Comparison of ENCODE assay signal across 18 cellular contexts in the genomic region with DNA sequence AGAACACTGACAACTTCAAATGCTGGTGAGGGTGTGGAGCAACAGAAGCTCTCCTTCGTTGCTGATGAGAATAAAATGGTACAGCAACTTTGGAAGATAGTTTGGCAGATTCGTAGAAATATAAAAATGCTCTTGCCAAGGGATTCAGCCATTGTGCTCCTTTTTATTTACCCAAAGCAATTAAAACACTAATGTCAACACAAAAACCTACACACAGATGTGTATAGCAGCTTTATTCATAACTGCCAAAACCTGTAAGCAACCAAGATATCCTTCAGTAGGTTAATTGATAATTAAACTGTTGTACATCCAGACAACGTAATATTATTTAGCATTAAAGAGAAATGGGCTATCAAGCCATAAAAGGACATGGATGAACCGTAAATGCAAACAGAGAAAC. TPM values are rescaled to one million over a fixed set of nuclear protein-coding genes. Genes with fewer than 3 reads are reported as not detected.
A peak's percentile ranks its signal among the peaks of the same experiment; 100 is the strongest.
DNase-seq lines count a peak whose midpoint lies in the region; ATAC-seq and TF ChIP-seq lines count a peak whose summit lies in the region.
"Had no signal": no experiment of that assay in that cellular context is flagged by ENCODE, and none has a peak within 500 bp of the region (broad histone marks: within the 10 kb centered on the region; RNA-seq: fewer than 3 reads in every experiment).

No MANE protein-coding gene starts in this region.

- H3K4me1 ChIP-seq in CD8-positive, alpha-beta memory T cell (ENCODE audit: insufficient read depth, low read length): no peaks in the 10 kb centered on the region
- H3K4me1 ChIP-seq: BLaER1, Caco-2 had no signal

- DNase-seq in NCI-H2029 (lab: John Stamatoyannopoulos, UW): peak; percentile 10
- DNase-seq in NCI-H2029 treated with DMSO at 0.1 percent for 48 hours (lab: John Stamatoyannopoulos, UW): no peak
- peak; percentile 80 for DNase-seq in NCI-H1105 treated with DMSO at 0.1 percent for 48 hours (lab: John Stamatoyannopoulos, UW)
- DNase-seq in NCI-H748 (lab: John Stamatoyannopoulos, UW; ENCODE audit: unreplicated experiment): peak; percentile 70
- DNase-seq in CD14-positive monocyte (ENCODE audit: low spot score): no peak
- no peak for DNase-seq in CD8-positive, alpha-beta memory T cell
- DNase-seq in activated naive CD8-positive, alpha-beta T cell treated with anti-CD3 and anti-CD28 coated beads, Interleukin-2, amount 50 U/mL, for 24 hours: no peak
- DNase-seq: 8988T; Caco-2; CD8-positive, alpha-beta T cell; DMS79; GDM1; GOT3; H9 had no signal

- H3K4me3 Mint-ChIP-seq in CD14-positive monocyte: no peak overlapping the region
- no peak overlapping the region for H3K4me3 Mint-ChIP-seq in CD8-positive, alpha-beta memory T cell
- no peak overlapping the region for H3K4me3 Mint-ChIP-seq in activated naive CD8-positive, alpha-beta T cell treated with anti-CD3 and anti-CD28 coated beads, Interleukin-2, amount 50 U/mL, for 24 hours
- H3K4me3 Mint-ChIP-seq: CD8-positive, alpha-beta T cell; H9 had no signal

- no peak for ATAC-seq in activated naive CD8-positive, alpha-beta T cell treated with anti-CD3 and anti-CD28 coated beads, Interleukin-2, amount 50 U/mL, for 24 hours
- ATAC-seq in GM21529 (IDR thresholded peaks at IDR 0.05; ENCODE audit: unreplicated experiment): no peak
- ATAC-seq: CD8-positive, alpha-beta T cell had no signal

- H3K36me3 ChIP-seq in CD8-positive, alpha-beta memory T cell (ENCODE audit: insufficient read depth, low read length): no peaks in the 10 kb centered on the region
- H3K36me3 ChIP-seq: BLaER1 had no signal

- POLR2A ChIA-PET in CD8-positive, alpha-beta memory T cell (lab: Charles Lee): no interaction called here

- no peaks in the 10 kb centered on the region for H3K4me1 Mint-ChIP-seq in CD14-positive monocyte
- no peaks in the 10 kb centered on the region for H3K4me1 Mint-ChIP-seq in CD8-positive, alpha-beta memory T cell
- H3K4me1 Mint-ChIP-seq in activated naive CD8-positive, alpha-beta T cell treated with anti-CD3 and anti-CD28 coated beads, Interleukin-2, amount 50 U/mL, for 24 hours: no peaks in the 10 kb centered on the region

- no peaks in the 10 kb centered on the region for H3K36me3 Mint-ChIP-seq in CD14-positive monocyte
- no peaks in the 10 kb centered on the region for H3K36me3 Mint-ChIP-seq in CD8-positive, alpha-beta memory T cell
- H3K36me3 Mint-ChIP-seq in activated naive CD8-positive, alpha-beta T cell treated with anti-CD3 and anti-CD28 coated beads, Interleukin-2, amount 50 U/mL, for 24 hours (ENCODE audit: low read depth): no peaks in the 10 kb centered on the region
- H3K36me3 Mint-ChIP-seq: CD8-positive, alpha-beta T cell had no signal

- CTCF ChIA-PET in CD8-positive, alpha-beta memory T cell (lab: Charles Lee): no interaction called here

- intact Hi-C loops in CD14-positive monocyte (cut with micrococcal nuclease): no loop called here

- no peaks in the 10 kb centered on the region for H3K27me3 ChIP-seq in CD8-positive, alpha-beta memory T cell (ENCODE audit: insufficient read depth, low read length, poor library complexity, severe bottlenecking)
- H3K27me3 ChIP-seq: BLaER1 had no signal

- H3K9me3 Mint-ChIP-seq in CD14-positive monocyte: peaks cover 5 to 26% (median 15%) of the 10 kb centered on the region in 7 donors
- peaks cover 5 to 18% (median 10%) of the 10 kb centered on the region in 5 donors for H3K9me3 Mint-ChIP-seq in CD8-positive, alpha-beta memory T cell
- H3K9me3 Mint-ChIP-seq in activated naive CD8-positive, alpha-beta T cell treated with anti-CD3 and anti-CD28 coated beads, Interleukin-2, amount 50 U/mL, for 24 hours: peaks cover 20% of the 10 kb centered on the region

- H3K27me3 Mint-ChIP-seq in CD14-positive monocyte (ENCODE audit: low read depth in 3 of 3): peaks cover 0 to 2% (median 0%) of the 10 kb centered on the region in 3 donors
- no peaks in the 10 kb centered on the region for H3K27me3 Mint-ChIP-seq in CD8-positive, alpha-beta memory T cell
- H3K27me3 Mint-ChIP-seq in activated naive CD8-positive, alpha-beta T cell treated with anti-CD3 and anti-CD28 coated beads, Interleukin-2, amount 50 U/mL, for 24 hours: no peaks in the 10 kb centered on the region

- no peak overlapping the region for H3K27ac Mint-ChIP-seq in CD14-positive monocyte
- no peak overlapping the region for H3K27ac Mint-ChIP-seq in CD8-positive, alpha-beta memory T cell
- no peak overlapping the region for H3K27ac Mint-ChIP-seq in activated naive CD8-positive, alpha-beta T cell treated with anti-CD3 and anti-CD28 coated beads, Interleukin-2, amount 50 U/mL, for 24 hours
- H3K27ac Mint-ChIP-seq: CD8-positive, alpha-beta T cell; H9 had no signal

- H3K27ac ChIP-seq in CD8-positive, alpha-beta memory T cell (ENCODE audit: low read depth, low read length): no peak overlapping the region
- H3K27ac ChIP-seq: BLaER1, HL-60, KMS-11 had no signal

- TF ChIP-seq CTCF in CD14-positive monocyte (IDR thresholded peaks at IDR 0.05): no peak

- H3K4me3 ChIP-seq in CD8-positive, alpha-beta memory T cell (ENCODE audit: low read length): no peak overlapping the region
- H3K4me3 ChIP-seq: BLaER1 had no signal

- H3K9me3 ChIP-seq in CD8-positive, alpha-beta memory T cell (ENCODE audit: low read length): no peaks in the 10 kb centered on the region
- H3K9me3 ChIP-seq: Caco-2 had no signal

RNA-seq across cellular contexts. Expression of gene LSAMP, which starts 37.8 kb away (rescaled TPM):
- polyA plus RNA-seq in CD14-positive monocyte: not detected
- total RNA-seq in CD8-positive, alpha-beta memory T cell: not detected
- not detected for polyA plus RNA-seq in CD8-positive, alpha-beta memory T cell
- total RNA-seq: Caco-2; CD8-positive, alpha-beta T cell had no signal

Comparison
In these comparisons a context has a peak if more than half of its experiments do, and no peak if none do; other contexts are left out.
1. DNase-seq: peak in NCI-H2029 (single experiment), NCI-H1105 treated with DMSO at 0.1 percent for 48 hours (single experiment) and NCI-H748 (single experiment); none in NCI-H2029 treated with DMSO at 0.1 percent for 48 hours (single experiment), CD14-positive monocyte (single experiment), CD8-positive, alpha-beta memory T cell (0 of 5) and activated naive CD8-positive, alpha-beta T cell treated with anti-CD3 and anti-CD28 coated beads, Interleukin-2, amount 50 U/mL, for 24 hours (single experiment).